Comparison of ENCODE assay signal across 8 cellular contexts in genomic region chr7:139679731-139680594, GRCh38.
DNase-seq lines count a peak whose midpoint lies in the region; ATAC-seq and TF ChIP-seq lines count a peak whose summit lies in the region.

No MANE protein-coding gene starts in this region.

- no peaks in the 10 kb centered on the region for H3K9me3 Mint-ChIP-seq in activated naive CD8-positive, alpha-beta T cell treated with anti-CD3 and anti-CD28 coated beads for 36 hours

- H3K4me3 ChIP-seq in heart left ventricle (no peak overlapping the region), Karpas-422 (ENCODE audit: low read length) (no peak overlapping the region)

- TF ChIP-seq POLR2A in heart left ventricle (IDR thresholded peaks at IDR 0.05), result no peak

- peaks cover 0 to 3% (median 0%) of the 10 kb centered on the region in 12 donors for H3K9me3 ChIP-seq in heart left ventricle
- no peaks in the 10 kb centered on the region for H3K9me3 ChIP-seq in Karpas-422 (ENCODE audit: low read length)

- ATAC-seq in heart left ventricle (peak; percentile 7 to 33 (median 20)), GM18520 (IDR thresholded peaks at IDR 0.05; ENCODE audit: unreplicated experiment) (no peak)

- H3K27ac ChIP-seq in heart left ventricle (peak overlapping the region; percentile 77 to 95 (median 88)), Karpas-422 (ENCODE audit: low read length) (no peak overlapping the region)

- no peak overlapping the region for H3K9ac ChIP-seq in Karpas-422 (ENCODE audit: low read length)

- no peak overlapping the region for H3K4me2 ChIP-seq in Karpas-422 (ENCODE audit: low read depth, low read length, poor library complexity, severe bottlenecking)

- H3K4me3 Mint-ChIP-seq in activated naive CD8-positive, alpha-beta T cell treated with anti-CD3 and anti-CD28 coated beads for 36 hours, result no peak overlapping the region

- WGBS in heart left ventricle, 4 donors, result 29 to 39% (median 30%) methylated on average over 13 of the region's 13 CpGs

- DNase-seq in H4 (ENCODE audit: low spot score), result peak; percentile 83
- DNase-seq in activated naive CD8-positive, alpha-beta T cell treated with anti-CD3 and anti-CD28 coated beads for 36 hours, result no peak
- no peak for DNase-seq in heart left ventricle
- DNase-seq in renal cortical epithelial cell (ENCODE audit: low read depth), result peak; percentile 97
- no peak for DNase-seq in HuH-7.5 (ENCODE audit: low spot score)
- no peak for DNase-seq in Karpas-422
- no peak for DNase-seq in SHP77 (lab: John Stamatoyannopoulos, UW)

- H3K27ac Mint-ChIP-seq in activated naive CD8-positive, alpha-beta T cell treated with anti-CD3 and anti-CD28 coated beads for 36 hours, result peak overlapping the region; percentile 90

- no peaks in the 10 kb centered on the region for H3K36me3 ChIP-seq in heart left ventricle
- H3K36me3 ChIP-seq in Karpas-422 (ENCODE audit: insufficient read depth, low read length), result no peaks in the 10 kb centered on the region

- TF ChIP-seq CTCF in heart left ventricle (IDR thresholded peaks at IDR 0.05), result no peak

- peaks cover 20 to 77% (median 57%) of the 10 kb centered on the region in 12 donors for H3K4me1 ChIP-seq in heart left ventricle
- H3K4me1 ChIP-seq in Karpas-422 (ENCODE audit: low read length), result no peaks in the 10 kb centered on the region

- H3K36me3 Mint-ChIP-seq in activated naive CD8-positive, alpha-beta T cell treated with anti-CD3 and anti-CD28 coated beads for 36 hours, result peaks cover 17% of the 10 kb centered on the region

- peaks cover 47% of the 10 kb centered on the region for H3K4me1 Mint-ChIP-seq in activated naive CD8-positive, alpha-beta T cell treated with anti-CD3 and anti-CD28 coated beads for 36 hours

- intact Hi-C loops in heart left ventricle (cut with DNase I), result loop anchor here in 1 of 10 donors (5.0 kb wide), 1 partner anchor 52 kb away; no protein-coding TSS in a partner anchor

- no peak overlapping the region for H2AFZ ChIP-seq in Karpas-422 (ENCODE audit: low read length)

- no peaks in the 10 kb centered on the region for H3K27me3 Mint-ChIP-seq in activated naive CD8-positive, alpha-beta T cell treated with anti-CD3 and anti-CD28 coated beads for 36 hours

- no peaks in the 10 kb centered on the region for H3K79me2 ChIP-seq in Karpas-422 (ENCODE audit: low read length)

- H3K27me3 ChIP-seq in heart left ventricle (no peaks in the 10 kb centered on the region), Karpas-422 (ENCODE audit: low read length) (no peaks in the 10 kb centered on the region)

- H4K20me1 ChIP-seq in Karpas-422 (ENCODE audit: insufficient read depth, low read depth, low read length), result no peaks in the 10 kb centered on the region

- H3K9me2 ChIP-seq in Karpas-422 (replicated peaks; ENCODE audit: insufficient read depth, low read length), result no peaks in the 10 kb centered on the region

Comparison
In these comparisons a context has a peak if more than half of its experiments do, and no peak if none do; other contexts are left out.
1. DNase-seq: peak in H4 (single experiment) and renal cortical epithelial cell (single experiment); none in activated naive CD8-positive, alpha-beta T cell treated with anti-CD3 and anti-CD28 coated beads for 36 hours (single experiment), heart left ventricle (0 of 5), HuH-7.5 (single experiment), Karpas-422 (single experiment) and SHP77 (0 of 2).